10 cellular contexts compared by ENCODE assay signal in the genomic region with DNA sequence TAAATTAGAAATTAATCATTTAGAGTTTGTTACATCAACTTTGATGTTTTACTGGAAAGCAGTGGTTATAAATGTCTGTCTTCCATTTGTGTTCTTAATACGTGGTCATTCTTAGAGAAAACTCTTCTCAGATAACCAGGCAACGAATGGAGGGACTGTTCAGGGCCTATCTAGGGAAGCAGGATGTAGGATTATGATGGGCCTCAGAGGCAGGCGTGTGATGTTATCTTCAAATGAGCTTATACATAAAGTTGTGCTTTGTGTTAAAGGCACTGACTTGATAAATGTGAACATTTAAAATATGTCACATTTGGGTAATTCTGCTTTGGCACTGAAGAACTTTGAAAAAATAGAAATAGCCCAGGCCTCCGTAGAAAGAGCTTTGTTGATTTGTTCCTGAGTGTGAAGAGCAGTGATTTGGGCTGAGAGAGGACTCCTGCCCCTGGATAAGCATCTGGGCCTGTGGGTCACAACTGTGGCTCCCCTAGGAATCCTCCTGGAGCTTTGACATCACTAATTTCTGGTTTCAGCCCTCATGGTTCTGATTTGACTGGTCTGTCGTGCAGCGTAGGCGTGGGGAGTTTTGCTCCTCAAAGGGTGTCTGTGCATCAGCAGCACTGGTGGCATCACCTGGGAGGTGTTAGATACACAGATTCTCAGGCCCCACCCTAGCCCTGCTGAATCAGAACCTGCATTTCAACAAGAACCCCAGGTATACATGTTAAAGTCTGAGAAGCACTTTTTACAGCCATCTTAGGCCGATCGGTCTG. TPM values are rescaled to one million over a fixed set of nuclear protein-coding genes. Genes with fewer than 3 reads are reported as not detected.
DNase-seq lines count a peak whose midpoint lies in the region; ATAC-seq, FAIRE-seq and TF ChIP-seq lines count a peak whose summit lies in the region.
"Had no signal": no experiment of that assay in that cellular context is flagged by ENCODE, and none has a peak within 500 bp of the region (broad histone marks: within the 10 kb centered on the region; RNA-seq: fewer than 3 reads in every experiment).

No MANE protein-coding gene starts in this region.

- H3K9me3 Mint-ChIP-seq in Caco-2 (ENCODE audit: unreplicated experiment) = no peaks in the 10 kb centered on the region

- no peaks in the 10 kb centered on the region for H3K27me3 Mint-ChIP-seq in Caco-2 (ENCODE audit: insufficient read depth, unreplicated experiment)
- H3K27me3 Mint-ChIP-seq: naive thymus-derived CD4-positive, alpha-beta T cell had no signal

- CTCF ChIA-PET in Caco-2 (lab: Charles Lee) = interaction anchor here (0.6 kb wide), 1 partner anchor 147 kb away, joined by 3 read pairs; no protein-coding TSS in a partner anchor
- CTCF ChIA-PET in endothelial cell of umbilical vein (lab: Charles Lee) = interaction anchor here (1.4 kb wide), 1 partner anchor 32 kb away, joined by 3 read pairs; no protein-coding TSS in a partner anchor

- no peaks in the 10 kb centered on the region for H3K9me1 ChIP-seq in endothelial cell of umbilical vein (replicated peaks; ENCODE audit: control insufficient read depth, extremely low read depth, insufficient read depth, low read length)

- H3K27me3 ChIP-seq in Caco-2 (replicated peaks; ENCODE audit: control insufficient read depth, insufficient read depth, low read length) (no peaks in the 10 kb centered on the region), endothelial cell of umbilical vein (ENCODE audit: control insufficient read depth in 2 of 2, insufficient read depth in 2 of 2, low read length in 2 of 2) (no peaks in the 10 kb centered on the region)

- H3K9ac ChIP-seq in endothelial cell of umbilical vein (replicated peaks; ENCODE audit: extremely low read depth, insufficient read depth, low read length) = peak overlapping the region; percentile 21

- peaks cover 2% of the 10 kb centered on the region for H4K20me1 ChIP-seq in endothelial cell of umbilical vein (replicated peaks; ENCODE audit: control insufficient read depth, extremely low read depth, insufficient read depth, low read length)

- no peak overlapping the region for H2AFZ ChIP-seq in endothelial cell of umbilical vein (ENCODE audit: low read depth, low read length)

- BruUV-seq in Caco-2 (replicated peaks; lab: Mats Ljungman, UMichigan) (no TSS peak), endothelial cell of umbilical vein (replicated peaks; lab: Mats Ljungman, UMichigan) (no TSS peak)

- intact Hi-C loops in Caco-2 (cut with micrococcal nuclease; ENCODE audit: unreplicated experiment) (no loop called here), endothelial cell of umbilical vein (cut with micrococcal nuclease) (no loop called here)

- peaks cover 66% of the 10 kb centered on the region for H3K79me2 ChIP-seq in endothelial cell of umbilical vein (ENCODE audit: control insufficient read depth, insufficient read depth, low read length)

- TF ChIP-seq POLR2A in endothelial cell of umbilical vein (IDR thresholded peaks at IDR 0.05; ENCODE audit: low read depth, low read length) = no peak

- POLR2A ChIA-PET in Caco-2 (lab: Charles Lee) (interaction anchor here (0.6 kb wide), 1 partner anchor 25 kb away, joined by 9 read pairs; no protein-coding TSS in a partner anchor), endothelial cell of umbilical vein (lab: Charles Lee) (no interaction called here)

- peak; percentile 97 for ATAC-seq in GM19463 (IDR thresholded peaks at IDR 0.05; ENCODE audit: unreplicated experiment)
- ATAC-seq in HG03280 (IDR thresholded peaks at IDR 0.05; ENCODE audit: unreplicated experiment) = peak; percentile 81
- ATAC-seq: naive thymus-derived CD4-positive, alpha-beta T cell had no signal

- no peak overlapping the region for H3K4me2 ChIP-seq in endothelial cell of umbilical vein (ENCODE audit: insufficient read depth, low read length)

- no peak overlapping the region for H3K4me3 Mint-ChIP-seq in Caco-2 (ENCODE audit: unreplicated experiment)
- H3K4me3 Mint-ChIP-seq: naive thymus-derived CD4-positive, alpha-beta T cell had no signal

- no peaks in the 10 kb centered on the region for H3K36me3 ChIP-seq in Caco-2 (ENCODE audit: control insufficient read depth, insufficient read depth, low read length)
- no peaks in the 10 kb centered on the region for H3K36me3 ChIP-seq in endothelial cell of umbilical vein (ENCODE audit: control insufficient read depth in 2 of 2, extremely low read depth in 1 of 2, insufficient read depth in 2 of 2, low read length in 2 of 2)

- DNase-seq in Caco-2 (no peak), endothelial cell of umbilical vein (ENCODE audit: low read depth, low spot score) (peak; percentile 56), SW 1271 (lab: John Stamatoyannopoulos, UW) (no peak), OCI-M1 (lab: John Stamatoyannopoulos, UW) (no peak), Ammon's horn (ENCODE audit: low spot score) (no peak), MV-4-11 (lab: John Stamatoyannopoulos, UW) (no peak)

- H3K36me3 Mint-ChIP-seq in Caco-2 (ENCODE audit: insufficient read depth, unreplicated experiment) = peaks cover 10% of the 10 kb centered on the region

- dilution Hi-C loops in endothelial cell of umbilical vein (cut with MboI; ENCODE audit: extremely low pct_ligation_motif_present, low sequenced_read_pairs) = no loop called here

- H3K27ac ChIP-seq in endothelial cell of umbilical vein (ENCODE audit: insufficient read depth, low read depth, low read length) = peak overlapping the region; percentile 20
- H3K27ac ChIP-seq: SK-N-MC had no signal

- FAIRE-seq in endothelial cell of umbilical vein (lab: Jason Lieb, UNC) = no peak

- peaks cover 18% of the 10 kb centered on the region for H3K4me1 Mint-ChIP-seq in Caco-2 (ENCODE audit: low read depth, unreplicated experiment)

- TF ChIP-seq CTCF in Caco-2 (IDR thresholded peaks at IDR 0.05; ENCODE audit: insufficient read depth in 1 of 2, low read depth in 1 of 2, low read length in 1 of 2, severe bottlenecking in 1 of 2, unreplicated experiment in 1 of 2) (no peak), endothelial cell of umbilical vein (IDR thresholded peaks at IDR 0.05; ENCODE audit: extremely low read depth in 1 of 2, insufficient read depth in 1 of 2, low read depth in 1 of 2, low read length in 2 of 2) (no peak)

- peaks cover 30% of the 10 kb centered on the region for H3K4me1 ChIP-seq in Caco-2
- H3K4me1 ChIP-seq in endothelial cell of umbilical vein (ENCODE audit: control insufficient read depth, extremely low read depth, insufficient read depth, low read length) = peaks cover 58% of the 10 kb centered on the region

- H3K27ac Mint-ChIP-seq in Caco-2 (ENCODE audit: unreplicated experiment) = peak overlapping the region; percentile 54

- H3K9me3 ChIP-seq in Caco-2 (peaks cover 3% of the 10 kb centered on the region; the same call in 1 of the 2 replicates), endothelial cell of umbilical vein (replicated peaks; ENCODE audit: control insufficient read depth, insufficient read depth, low read length) (no peaks in the 10 kb centered on the region)

- H3K4me3 ChIP-seq in Caco-2 (ENCODE audit: low read depth, low read length) (no peak overlapping the region), endothelial cell of umbilical vein (replicated peaks in 1 of 3; ENCODE audit: insufficient read depth in 1 of 3, low read depth in 1 of 3, low read length in 3 of 3) (no peak overlapping the region)
- H3K4me3 ChIP-seq: SK-N-MC had no signal

TF ChIP-seq in endothelial cell of umbilical vein, 7 proteins besides CTCF, POLR2A, EP300 and RAD21:
- TF ChIP-seq FOS (IDR thresholded peaks at IDR 0.05; ENCODE audit: borderline replicate concordance, insufficient read depth, low read length) = no peak
- TF ChIP-seq JUN (IDR thresholded peaks at IDR 0.05; ENCODE audit: borderline replicate concordance, insufficient read depth, insufficient read length, low read depth) = no peak
- no peak for TF ChIP-seq GATA2 (IDR thresholded peaks at IDR 0.05; ENCODE audit: insufficient read depth, insufficient read length, low read depth, low read length)
- no peak for TF ChIP-seq EZH2 (IDR thresholded peaks at IDR 0.05; ENCODE audit: borderline replicate concordance, low read depth, low read length, severe bottlenecking)
- TF ChIP-seq, protein P1, sequence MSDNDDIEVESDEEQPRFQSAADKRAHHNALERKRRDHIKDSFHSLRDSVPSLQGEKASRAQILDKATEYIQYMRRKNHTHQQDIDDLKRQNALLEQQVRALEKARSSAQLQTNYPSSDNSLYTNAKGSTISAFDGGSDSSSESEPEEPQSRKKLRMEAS (IDR thresholded peaks at IDR 0.05; ENCODE audit: insufficient read depth, insufficient read length) = no peak
- TF ChIP-seq POLR2AphosphoS5 (IDR thresholded peaks at IDR 0.05; ENCODE audit: insufficient read depth, low read depth, low read length) = no peak
- no peak for TF ChIP-seq MYC (IDR thresholded peaks at IDR 0.05; ENCODE audit: low read depth, low read length)

RNA-seq across cellular contexts. Expression of a gene that starts 55.4 kb away (rescaled TPM):
- total RNA-seq in Caco-2 (2022) (60.4 and 60.8 TPM in 2 replicates), endothelial cell of umbilical vein (88.8 and 95.3 TPM in 2 replicates)
- polyA plus RNA-seq in endothelial cell of umbilical vein = 31.8 and 37.7 TPM in 2 replicates
- 27.5 and 30.5 TPM in 2 replicates for polyA plus RNA-seq in endothelial cell of umbilical vein (2011; cell fraction: cytosol; rRNA removed)
- 108 and 143 TPM in 2 replicates for polyA plus RNA-seq in endothelial cell of umbilical vein (2011; cell fraction: nucleus; rRNA removed)
- polyA plus RNA-seq in endothelial cell of umbilical vein (2012) = 48.8 and 52.8 TPM in 2 replicates
- 164 and 178 TPM in 2 replicates for polyA minus RNA-seq in endothelial cell of umbilical vein
- 1.9 TPM for polyA minus RNA-seq in endothelial cell of umbilical vein (2011; cell fraction: cytosol; rRNA and poly(A)+ RNA removed)
- polyA minus RNA-seq in endothelial cell of umbilical vein (2011; cell fraction: nucleus; rRNA and poly(A)+ RNA removed) = 249 and 262 TPM in 2 replicates
- polyA plus RNA-seq: naive thymus-derived CD4-positive, alpha-beta T cell had no signal
